In genomic region chr9:110048473-110048975, GRCh38 we compare ENCODE assay signal across 7 cellular contexts.
DNase-seq lines count a peak whose midpoint lies in the region; ATAC-seq and FAIRE-seq lines count a peak whose summit lies in the region.

No MANE protein-coding gene starts in this region.

- intact Hi-C loops in left colon (cut with DNase I, micrococcal nuclease), result no loop called here

- ATAC-seq in HG02763 (IDR thresholded peaks at IDR 0.05; ENCODE audit: unreplicated experiment) (peak; percentile 80), left colon (peak; percentile 92)

- FAIRE-seq in GM18507 (lab: Jason Lieb, UNC), result peak; percentile 87

- peak; percentile 75 for DNase-seq in GM18507 (ENCODE audit: extremely low spot score, insufficient read length, low read depth)
- peak; percentile 40 to 44 for DNase-seq in NCI-H1930 (lab: John Stamatoyannopoulos, UW)
- DNase-seq in activated CD4-positive, CD25-positive, alpha-beta regulatory T cell (lab: John Stamatoyannopoulos, UW), result peak; percentile 58 to 73 (median 66)
- peak; percentile 58 for DNase-seq in central memory CD4-positive, alpha-beta T cell
- peak; percentile 73 to 84 for DNase-seq in left colon
- peak; percentile 81 to 87 for DNase-seq in stimulated activated CD4-positive, alpha-beta T cell treated with anti-CD3 and anti-CD28 coated beads, Interleukin-2, amount 100 ng/mL, for 24 hours

Comparison
In these comparisons a context has a peak if more than half of its experiments do, and no peak if none do; other contexts are left out.
1. Peak in every context shown above with its lines: DNase-seq and ATAC-seq.